ENCODE assay signal across 1 cellular context in the genomic region with DNA sequence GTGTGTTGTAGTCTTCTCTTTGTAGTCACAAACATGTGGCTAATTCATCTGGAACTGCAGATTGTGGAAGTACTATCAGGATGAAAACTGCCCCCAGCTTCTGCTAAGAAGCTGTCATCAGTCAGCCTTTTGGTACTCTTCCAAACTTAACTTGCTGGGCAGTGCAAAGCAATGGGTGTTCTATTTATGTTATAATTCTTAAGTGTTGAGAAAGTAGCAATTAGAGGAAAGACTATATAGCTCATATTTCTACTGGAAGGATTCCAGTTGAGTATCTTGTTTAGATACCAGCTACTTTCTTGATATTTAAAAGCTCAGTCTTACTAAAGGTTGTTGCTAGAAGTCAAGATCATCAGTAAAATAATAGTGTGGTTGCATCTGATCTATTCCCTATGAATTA.
TF ChIP-seq lines count a peak whose summit lies in the region.

No MANE protein-coding gene starts in this region.

TF ChIP-seq in HepG2, 621 proteins besides CTCF, POLR2A, EP300 and RAD21 (continued from another document):
- TF ChIP-seq ZMYM3 (CRISPR knock-in tag; IDR thresholded peaks at IDR 0.05) = no peak
- no peak for TF ChIP-seq NFYC (CRISPR knock-in tag; IDR thresholded peaks at IDR 0.05)
- TF ChIP-seq, protein P1, sequence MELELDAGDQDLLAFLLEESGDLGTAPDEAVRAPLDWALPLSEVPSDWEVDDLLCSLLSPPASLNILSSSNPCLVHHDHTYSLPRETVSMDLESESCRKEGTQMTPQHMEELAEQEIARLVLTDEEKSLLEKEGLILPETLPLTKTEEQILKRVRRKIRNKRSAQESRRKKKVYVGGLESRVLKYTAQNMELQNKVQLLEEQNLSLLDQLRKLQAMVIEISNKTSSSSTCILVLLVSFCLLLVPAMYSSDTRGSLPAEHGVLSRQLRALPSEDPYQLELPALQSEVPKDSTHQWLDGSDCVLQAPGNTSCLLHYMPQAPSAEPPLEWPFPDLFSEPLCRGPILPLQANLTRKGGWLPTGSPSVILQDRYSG (CRISPR knock-in tag; IDR thresholded peaks at IDR 0.05) = no peak
- TF ChIP-seq TOE1 (CRISPR knock-in tag; IDR thresholded peaks at IDR 0.05) = no peak
- no peak for TF ChIP-seq POGZ (CRISPR knock-in tag; IDR thresholded peaks at IDR 0.05)
- TF ChIP-seq TSC22D2 (CRISPR knock-in tag; IDR thresholded peaks at IDR 0.05; ENCODE audit: borderline replicate concordance) = no peak
- no peak for TF ChIP-seq DPF2 (CRISPR knock-in tag; IDR thresholded peaks at IDR 0.05; ENCODE audit: borderline replicate concordance, low read depth)
- no peak for TF ChIP-seq ERF (CRISPR knock-in tag; IDR thresholded peaks at IDR 0.05)
- no peak for TF ChIP-seq ZNF10 (CRISPR knock-in tag; IDR thresholded peaks at IDR 0.05; ENCODE audit: borderline replicate concordance, low read depth)
- no peak for TF ChIP-seq ZNF766 (CRISPR knock-in tag; IDR thresholded peaks at IDR 0.05; ENCODE audit: borderline replicate concordance)
- TF ChIP-seq, protein P2, sequence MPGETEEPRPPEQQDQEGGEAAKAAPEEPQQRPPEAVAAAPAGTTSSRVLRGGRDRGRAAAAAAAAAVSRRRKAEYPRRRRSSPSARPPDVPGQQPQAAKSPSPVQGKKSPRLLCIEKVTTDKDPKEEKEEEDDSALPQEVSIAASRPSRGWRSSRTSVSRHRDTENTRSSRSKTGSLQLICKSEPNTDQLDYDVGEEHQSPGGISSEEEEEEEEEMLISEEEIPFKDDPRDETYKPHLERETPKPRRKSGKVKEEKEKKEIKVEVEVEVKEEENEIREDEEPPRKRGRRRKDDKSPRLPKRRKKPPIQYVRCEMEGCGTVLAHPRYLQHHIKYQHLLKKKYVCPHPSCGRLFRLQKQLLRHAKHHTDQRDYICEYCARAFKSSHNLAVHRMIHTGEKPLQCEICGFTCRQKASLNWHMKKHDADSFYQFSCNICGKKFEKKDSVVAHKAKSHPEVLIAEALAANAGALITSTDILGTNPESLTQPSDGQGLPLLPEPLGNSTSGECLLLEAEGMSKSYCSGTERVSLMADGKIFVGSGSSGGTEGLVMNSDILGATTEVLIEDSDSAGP (CRISPR knock-in tag; IDR thresholded peaks at IDR 0.05; ENCODE audit: borderline replicate concordance) = no peak
- no peak for TF ChIP-seq ZNF569 (CRISPR knock-in tag; IDR thresholded peaks at IDR 0.05; ENCODE audit: borderline replicate concordance)
- TF ChIP-seq NFE2 (CRISPR knock-in tag; IDR thresholded peaks at IDR 0.05) = no peak
- TF ChIP-seq, protein P3, sequence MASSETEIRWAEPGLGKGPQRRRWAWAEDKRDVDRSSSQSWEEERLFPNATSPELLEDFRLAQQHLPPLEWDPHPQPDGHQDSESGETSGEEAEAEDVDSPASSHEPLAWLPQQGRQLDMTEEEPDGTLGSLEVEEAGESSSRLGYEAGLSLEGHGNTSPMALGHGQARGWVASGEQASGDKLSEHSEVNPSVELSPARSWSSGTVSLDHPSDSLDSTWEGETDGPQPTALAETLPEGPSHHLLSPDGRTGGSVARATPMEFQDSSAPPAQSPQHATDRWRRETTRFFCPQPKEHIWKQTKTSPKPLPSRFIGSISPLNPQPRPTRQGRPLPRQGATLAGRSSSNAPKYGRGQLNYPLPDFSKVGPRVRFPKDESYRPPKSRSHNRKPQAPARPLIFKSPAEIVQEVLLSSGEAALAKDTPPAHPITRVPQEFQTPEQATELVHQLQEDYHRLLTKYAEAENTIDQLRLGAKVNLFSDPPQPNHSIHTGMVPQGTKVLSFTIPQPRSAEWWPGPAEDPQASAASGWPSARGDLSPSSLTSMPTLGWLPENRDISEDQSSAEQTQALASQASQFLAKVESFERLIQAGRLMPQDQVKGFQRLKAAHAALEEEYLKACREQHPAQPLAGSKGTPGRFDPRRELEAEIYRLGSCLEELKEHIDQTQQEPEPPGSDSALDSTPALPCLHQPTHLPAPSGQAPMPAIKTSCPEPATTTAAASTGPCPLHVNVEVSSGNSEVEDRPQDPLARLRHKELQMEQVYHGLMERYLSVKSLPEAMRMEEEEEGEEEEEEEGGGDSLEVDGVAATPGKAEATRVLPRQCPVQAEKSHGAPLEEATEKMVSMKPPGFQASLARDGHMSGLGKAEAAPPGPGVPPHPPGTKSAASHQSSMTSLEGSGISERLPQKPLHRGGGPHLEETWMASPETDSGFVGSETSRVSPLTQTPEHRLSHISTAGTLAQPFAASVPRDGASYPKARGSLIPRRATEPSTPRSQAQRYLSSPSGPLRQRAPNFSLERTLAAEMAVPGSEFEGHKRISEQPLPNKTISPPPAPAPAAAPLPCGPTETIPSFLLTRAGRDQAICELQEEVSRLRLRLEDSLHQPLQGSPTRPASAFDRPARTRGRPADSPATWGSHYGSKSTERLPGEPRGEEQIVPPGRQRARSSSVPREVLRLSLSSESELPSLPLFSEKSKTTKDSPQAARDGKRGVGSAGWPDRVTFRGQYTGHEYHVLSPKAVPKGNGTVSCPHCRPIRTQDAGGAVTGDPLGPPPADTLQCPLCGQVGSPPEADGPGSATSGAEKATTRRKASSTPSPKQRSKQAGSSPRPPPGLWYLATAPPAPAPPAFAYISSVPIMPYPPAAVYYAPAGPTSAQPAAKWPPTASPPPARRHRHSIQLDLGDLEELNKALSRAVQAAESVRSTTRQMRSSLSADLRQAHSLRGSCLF (CRISPR knock-in tag; IDR thresholded peaks at IDR 0.05; ENCODE audit: borderline replicate concordance) = no peak
- TF ChIP-seq, protein P4, sequence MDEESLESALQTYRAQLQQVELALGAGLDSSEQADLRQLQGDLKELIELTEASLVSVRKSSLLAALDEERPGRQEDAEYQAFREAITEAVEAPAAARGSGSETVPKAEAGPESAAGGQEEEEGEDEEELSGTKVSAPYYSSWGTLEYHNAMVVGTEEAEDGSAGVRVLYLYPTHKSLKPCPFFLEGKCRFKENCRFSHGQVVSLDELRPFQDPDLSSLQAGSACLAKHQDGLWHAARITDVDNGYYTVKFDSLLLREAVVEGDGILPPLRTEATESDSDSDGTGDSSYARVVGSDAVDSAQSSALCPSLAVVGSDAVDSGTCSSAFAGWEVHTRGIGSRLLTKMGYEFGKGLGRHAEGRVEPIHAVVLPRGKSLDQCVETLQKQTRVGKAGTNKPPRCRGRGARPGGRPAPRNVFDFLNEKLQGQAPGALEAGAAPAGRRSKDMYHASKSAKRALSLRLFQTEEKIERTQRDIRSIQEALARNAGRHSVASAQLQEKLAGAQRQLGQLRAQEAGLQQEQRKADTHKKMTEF (CRISPR knock-in tag; IDR thresholded peaks at IDR 0.05) = no peak
- TF ChIP-seq, protein P5, sequence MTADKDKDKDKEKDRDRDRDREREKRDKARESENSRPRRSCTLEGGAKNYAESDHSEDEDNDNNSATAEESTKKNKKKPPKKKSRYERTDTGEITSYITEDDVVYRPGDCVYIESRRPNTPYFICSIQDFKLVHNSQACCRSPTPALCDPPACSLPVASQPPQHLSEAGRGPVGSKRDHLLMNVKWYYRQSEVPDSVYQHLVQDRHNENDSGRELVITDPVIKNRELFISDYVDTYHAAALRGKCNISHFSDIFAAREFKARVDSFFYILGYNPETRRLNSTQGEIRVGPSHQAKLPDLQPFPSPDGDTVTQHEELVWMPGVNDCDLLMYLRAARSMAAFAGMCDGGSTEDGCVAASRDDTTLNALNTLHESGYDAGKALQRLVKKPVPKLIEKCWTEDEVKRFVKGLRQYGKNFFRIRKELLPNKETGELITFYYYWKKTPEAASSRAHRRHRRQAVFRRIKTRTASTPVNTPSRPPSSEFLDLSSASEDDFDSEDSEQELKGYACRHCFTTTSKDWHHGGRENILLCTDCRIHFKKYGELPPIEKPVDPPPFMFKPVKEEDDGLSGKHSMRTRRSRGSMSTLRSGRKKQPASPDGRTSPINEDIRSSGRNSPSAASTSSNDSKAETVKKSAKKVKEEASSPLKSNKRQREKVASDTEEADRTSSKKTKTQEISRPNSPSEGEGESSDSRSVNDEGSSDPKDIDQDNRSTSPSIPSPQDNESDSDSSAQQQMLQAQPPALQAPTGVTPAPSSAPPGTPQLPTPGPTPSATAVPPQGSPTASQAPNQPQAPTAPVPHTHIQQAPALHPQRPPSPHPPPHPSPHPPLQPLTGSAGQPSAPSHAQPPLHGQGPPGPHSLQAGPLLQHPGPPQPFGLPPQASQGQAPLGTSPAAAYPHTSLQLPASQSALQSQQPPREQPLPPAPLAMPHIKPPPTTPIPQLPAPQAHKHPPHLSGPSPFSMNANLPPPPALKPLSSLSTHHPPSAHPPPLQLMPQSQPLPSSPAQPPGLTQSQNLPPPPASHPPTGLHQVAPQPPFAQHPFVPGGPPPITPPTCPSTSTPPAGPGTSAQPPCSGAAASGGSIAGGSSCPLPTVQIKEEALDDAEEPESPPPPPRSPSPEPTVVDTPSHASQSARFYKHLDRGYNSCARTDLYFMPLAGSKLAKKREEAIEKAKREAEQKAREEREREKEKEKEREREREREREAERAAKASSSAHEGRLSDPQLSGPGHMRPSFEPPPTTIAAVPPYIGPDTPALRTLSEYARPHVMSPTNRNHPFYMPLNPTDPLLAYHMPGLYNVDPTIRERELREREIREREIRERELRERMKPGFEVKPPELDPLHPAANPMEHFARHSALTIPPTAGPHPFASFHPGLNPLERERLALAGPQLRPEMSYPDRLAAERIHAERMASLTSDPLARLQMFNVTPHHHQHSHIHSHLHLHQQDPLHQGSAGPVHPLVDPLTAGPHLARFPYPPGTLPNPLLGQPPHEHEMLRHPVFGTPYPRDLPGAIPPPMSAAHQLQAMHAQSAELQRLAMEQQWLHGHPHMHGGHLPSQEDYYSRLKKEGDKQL (CRISPR knock-in tag; IDR thresholded peaks at IDR 0.05; ENCODE audit: low read depth) = no peak
- TF ChIP-seq, protein P6, sequence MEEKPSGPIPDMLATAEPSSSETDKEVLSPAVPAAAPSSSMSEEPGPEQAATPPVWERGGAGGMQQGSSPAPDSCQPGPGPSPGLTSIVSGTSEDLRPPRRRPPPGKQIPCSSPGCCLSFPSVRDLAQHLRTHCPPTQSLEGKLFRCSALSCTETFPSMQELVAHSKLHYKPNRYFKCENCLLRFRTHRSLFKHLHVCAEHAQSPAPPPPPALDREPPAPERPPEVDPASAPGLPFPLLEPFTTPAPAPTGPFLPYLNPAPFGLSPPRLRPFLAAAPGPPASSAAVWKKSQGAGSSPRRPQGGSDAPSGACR (CRISPR knock-in tag; IDR thresholded peaks at IDR 0.05) = no peak
- no peak for TF ChIP-seq ZNF451 (CRISPR knock-in tag; IDR thresholded peaks at IDR 0.05)
- TF ChIP-seq HOXA9 (CRISPR knock-in tag; IDR thresholded peaks at IDR 0.05; ENCODE audit: borderline replicate concordance) = no peak
